ENCODE assay signal across 21 cellular contexts in the genomic region with DNA sequence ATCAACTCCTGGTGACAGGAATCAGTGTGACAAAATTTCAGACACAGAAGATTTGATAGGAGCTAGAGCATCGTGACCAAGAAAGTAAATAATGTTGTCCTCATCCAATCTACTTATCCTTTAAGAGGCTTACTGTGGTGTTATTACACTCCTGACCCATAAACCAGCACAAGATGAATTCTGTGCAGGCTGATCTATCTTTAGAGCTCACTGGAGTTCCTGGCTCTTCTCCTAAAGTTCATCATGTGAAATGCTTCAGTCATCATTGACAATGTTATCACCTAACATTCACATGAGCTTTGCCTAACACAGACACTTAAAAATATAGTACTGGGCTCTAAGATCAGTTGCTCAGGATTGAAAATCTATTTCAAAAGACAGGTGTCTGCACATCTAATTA.
A peak's percentile ranks its signal among the peaks of the same experiment; 100 is the strongest.
DNase-seq lines count a peak whose midpoint lies in the region; ATAC-seq and TF ChIP-seq lines count a peak whose summit lies in the region.
"Had no signal": no experiment of that assay in that cellular context is flagged by ENCODE, and none has a peak within 500 bp of the region (broad histone marks: within the 10 kb centered on the region; RNA-seq: fewer than 3 reads in every experiment).

No MANE protein-coding gene starts in this region.

- 31 to 74% (median 36%) methylated on average over 1 of the region's 1 CpG for WGBS in psoas muscle, 3 donors

- H3K9me3 ChIP-seq in HCT116 (ENCODE audit: control insufficient read depth in 1 of 2, insufficient read depth in 1 of 2, low read depth in 1 of 2, low read length in 2 of 2) (no peaks in the 10 kb centered on the region), left ventricle myocardium inferior (replicated peaks) (no peaks in the 10 kb centered on the region), psoas muscle (no peaks in the 10 kb centered on the region)
- H3K9me3 ChIP-seq: A549 had no signal

- H3K4me3 ChIP-seq in HCT116 (replicated peaks in 1 of 2; ENCODE audit: low read depth in 1 of 2, low read length in 2 of 2) (no peak overlapping the region), left ventricle myocardium inferior (peak overlapping the region; percentile 55), psoas muscle (peak overlapping the region; percentile 35)
- H3K4me3 ChIP-seq: A549, GM12878, SK-N-MC had no signal

- POLR2A ChIA-PET in HCT116 (lab: Charles Lee): no interaction called here

- H3K36me3 ChIP-seq in HCT116 (ENCODE audit: control insufficient read depth in 1 of 2, insufficient read depth in 2 of 2, low read length in 2 of 2) (no peaks in the 10 kb centered on the region), left ventricle myocardium inferior (no peaks in the 10 kb centered on the region), psoas muscle (ENCODE audit: insufficient read depth in 1 of 2, low read depth in 1 of 2) (no peaks in the 10 kb centered on the region)

- H3K9ac ChIP-seq in HCT116 (ENCODE audit: low read length): no peak overlapping the region
- H3K9ac ChIP-seq: KMS-11 had no signal

- TF ChIP-seq RAD21 in HCT116 (IDR thresholded peaks at IDR 0.05; ENCODE audit: low read depth): no peak

- RAD21 ChIA-PET in HCT116 (lab: Charles Lee; ENCODE audit: low non-redundant PET in 1 of 2, low total read pairs in 2 of 2, uncharacterized antibody in 2 of 2, unreplicated experiment in 2 of 2): no interaction called here

- H3K79me2 ChIP-seq in HCT116 (ENCODE audit: insufficient read depth, low read length): no peaks in the 10 kb centered on the region

- intact Hi-C loops in HCT116 (cut with micrococcal nuclease) (no loop called here), left ventricle myocardium inferior (cut with micrococcal nuclease) (loop anchor here (10.0 kb wide), 1 partner anchor 694 kb away; a partner anchor contains a TSS), psoas muscle (cut with DNase I) (no loop called here)

- BruUV-seq in HCT116 (replicated peaks; lab: Mats Ljungman, UMichigan): no TSS peak

- TF ChIP-seq CTCF in HCT116 (IDR thresholded peaks at IDR 0.05 in 2 of 3, conservative IDR thresholded peaks at IDR 0.05 in 1 of 3; ENCODE audit: borderline replicate concordance in 1 of 3, insufficient read depth in 1 of 3, low read depth in 2 of 3, low read length in 2 of 3) (no peak), left ventricle myocardium inferior (IDR thresholded peaks at IDR 0.05; ENCODE audit: borderline replicate concordance) (no peak), psoas muscle (IDR thresholded peaks at IDR 0.05) (no peak)

- H3K9me2 ChIP-seq in HCT116 (ENCODE audit: insufficient read depth): no peaks in the 10 kb centered on the region

- H4K20me1 ChIP-seq in HCT116 (ENCODE audit: insufficient read depth): no peaks in the 10 kb centered on the region

- ATAC-seq in HCT116 (no peak), psoas muscle (peak; percentile 79 to 94 (median 85)), GM18498 (IDR thresholded peaks at IDR 0.05; ENCODE audit: unreplicated experiment) (no peak), GM18870 (IDR thresholded peaks at IDR 0.05; ENCODE audit: unreplicated experiment) (no peak)
- ATAC-seq: A549, GM12878 had no signal

- TF ChIP-seq POLR2A in HCT116 (IDR thresholded peaks at IDR 0.05; ENCODE audit: borderline replicate concordance, extremely low read depth, insufficient read depth, insufficient read length): no peak

- DNase-seq in HCT116 (ENCODE audit: low read depth, low spot score): no peak
- peak; percentile 35 for DNase-seq in cerebellar cortex (ENCODE audit: low spot score)
- no peak for DNase-seq in left ventricle myocardium inferior
- no peak for DNase-seq in psoas muscle
- no peak for DNase-seq in DMS53 (lab: John Stamatoyannopoulos, UW)
- no peak for DNase-seq in NCI-H146 treated with DMSO at 0.1 percent for 48 hours (lab: John Stamatoyannopoulos, UW; ENCODE audit: unreplicated experiment)
- DNase-seq: DMS79 treated with DMSO at 0.1 percent for 48 hours, GOT3, IMR-90, NCI-H1105, NCI-H146, NCI-H2029 treated with DMSO at 0.1 percent for 48 hours, NCI-H226, NCI-H510A treated with DMSO at 0.1 percent for 48 hours, SHP77 treated with DMSO at 0.1 percent for 48 hours had no signal

- H3K27me3 ChIP-seq in HCT116 (ENCODE audit: insufficient read depth, low read length) (no peaks in the 10 kb centered on the region), left ventricle myocardium inferior (ENCODE audit: low read depth) (no peaks in the 10 kb centered on the region), psoas muscle (ENCODE audit: insufficient read depth in 3 of 3, low read length in 2 of 3) (no peaks in the 10 kb centered on the region)

- H3K27ac ChIP-seq in HCT116 (ENCODE audit: low read depth, low read length) (no peak overlapping the region), left ventricle myocardium inferior (replicated peaks) (peak overlapping the region; percentile 89), psoas muscle (peak overlapping the region; percentile 73)
- H3K27ac ChIP-seq: A549, KMS-11, SK-N-MC had no signal

- CTCF ChIA-PET in HCT116 (lab: Charles Lee): no interaction called here

- no peaks in the 10 kb centered on the region for H3K4me1 ChIP-seq in HCT116 (ENCODE audit: control insufficient read depth in 1 of 2, insufficient read depth in 2 of 2, low read length in 2 of 2)
- peaks cover 5% of the 10 kb centered on the region for H3K4me1 ChIP-seq in left ventricle myocardium inferior
- H3K4me1 ChIP-seq in psoas muscle: peaks cover 37% of the 10 kb centered on the region
- H3K4me1 ChIP-seq: A549 had no signal

- no peak overlapping the region for H3K4me2 ChIP-seq in HCT116 (ENCODE audit: low read length)
- H3K4me2 ChIP-seq: A549, KMS-11 had no signal

- H2AFZ ChIP-seq in HCT116 (ENCODE audit: low read depth, low read length, poor library complexity, severe bottlenecking): peak overlapping the region; percentile 46

TF ChIP-seq in HCT116, 20 proteins besides CTCF, POLR2A, EP300 and RAD21:
- TF ChIP-seq EZH2phosphoT487 (IDR thresholded peaks at IDR 0.05; ENCODE audit: borderline replicate concordance): no peak
- TF ChIP-seq, protein P1, sequence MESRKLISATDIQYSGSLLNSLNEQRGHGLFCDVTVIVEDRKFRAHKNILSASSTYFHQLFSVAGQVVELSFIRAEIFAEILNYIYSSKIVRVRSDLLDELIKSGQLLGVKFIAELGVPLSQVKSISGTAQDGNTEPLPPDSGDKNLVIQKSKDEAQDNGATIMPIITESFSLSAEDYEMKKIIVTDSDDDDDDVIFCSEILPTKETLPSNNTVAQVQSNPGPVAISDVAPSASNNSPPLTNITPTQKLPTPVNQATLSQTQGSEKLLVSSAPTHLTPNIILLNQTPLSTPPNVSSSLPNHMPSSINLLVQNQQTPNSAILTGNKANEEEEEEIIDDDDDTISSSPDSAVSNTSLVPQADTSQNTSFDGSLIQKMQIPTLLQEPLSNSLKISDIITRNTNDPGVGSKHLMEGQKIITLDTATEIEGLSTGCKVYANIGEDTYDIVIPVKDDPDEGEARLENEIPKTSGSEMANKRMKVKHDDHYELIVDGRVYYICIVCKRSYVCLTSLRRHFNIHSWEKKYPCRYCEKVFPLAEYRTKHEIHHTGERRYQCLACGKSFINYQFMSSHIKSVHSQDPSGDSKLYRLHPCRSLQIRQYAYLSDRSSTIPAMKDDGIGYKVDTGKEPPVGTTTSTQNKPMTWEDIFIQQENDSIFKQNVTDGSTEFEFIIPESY (IDR thresholded peaks at IDR 0.05; ENCODE audit: extremely low read depth, insufficient replicate concordance, low read length): no peak
- TF ChIP-seq, protein P2, sequence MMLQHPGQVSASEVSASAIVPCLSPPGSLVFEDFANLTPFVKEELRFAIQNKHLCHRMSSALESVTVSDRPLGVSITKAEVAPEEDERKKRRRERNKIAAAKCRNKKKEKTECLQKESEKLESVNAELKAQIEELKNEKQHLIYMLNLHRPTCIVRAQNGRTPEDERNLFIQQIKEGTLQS (IDR thresholded peaks at IDR 0.05): no peak
- no peak for TF ChIP-seq CEBPB (IDR thresholded peaks at IDR 0.05; ENCODE audit: low read depth)
- no peak for TF ChIP-seq JUND (IDR thresholded peaks at IDR 0.05)
- no peak for TF ChIP-seq SIN3A (IDR thresholded peaks at IDR 0.05; ENCODE audit: low read depth)
- TF ChIP-seq ELF1 (IDR thresholded peaks at IDR 0.05; ENCODE audit: borderline replicate concordance, low read depth): no peak
- no peak for TF ChIP-seq EZH2 (IDR thresholded peaks at IDR 0.05)
- no peak for TF ChIP-seq YY1 (IDR thresholded peaks at IDR 0.05; ENCODE audit: extremely low read depth, insufficient replicate concordance, low read depth, low read length)
TF ChIP-seq in HCT116: peak in this region for 0.

Comparison
In these comparisons a context has a peak if more than half of its experiments do, and no peak if none do; other contexts are left out.
1. ATAC-seq: peak in psoas muscle (4 of 4); none in HCT116 (single experiment), GM18498 (single experiment) and GM18870 (single experiment).
2. H3K4me3 ChIP-seq: peak in left ventricle myocardium inferior (single experiment) and psoas muscle (single experiment); none in HCT116 (0 of 2).